15 cellular contexts compared by ENCODE assay signal in genomic region chr1:25804964-25805862, GRCh38. TPM values are rescaled to one million over a fixed set of nuclear protein-coding genes. Genes with fewer than 3 reads are reported as not detected.
DNase-seq lines count a peak whose midpoint lies in the region; ATAC-seq, FAIRE-seq and TF ChIP-seq lines count a peak whose summit lies in the region.
"Had no signal": no experiment of that assay in that cellular context is flagged by ENCODE, and none has a peak within 500 bp of the region (broad histone marks: within the 10 kb centered on the region; RNA-seq: fewer than 3 reads in every experiment).

No MANE protein-coding gene starts in this region.

- TF ChIP-seq POLR2A in GM12891 (IDR thresholded peaks at IDR 0.05; ENCODE audit: low read depth, low read length), result no peak

- ATAC-seq in CD4-positive, alpha-beta T cell (ENCODE audit: poor library complexity), result no peak
- ATAC-seq: HepG2 had no signal

- peaks cover 43% of the 10 kb centered on the region for H3K36me3 Mint-ChIP-seq in CD4-positive, alpha-beta T cell (ENCODE audit: low read depth)

- peaks cover 46% of the 10 kb centered on the region for H3K4me1 Mint-ChIP-seq in CD4-positive, alpha-beta T cell (ENCODE audit: low read depth)

- POLR2A ChIA-PET in CD4-positive, alpha-beta T cell (lab: Charles Lee), result no interaction called here

- H3K27ac ChIP-seq in kidney (ENCODE audit: low read depth in 2 of 2, low read length in 2 of 2), result no peak overlapping the region
- peak overlapping the region in 11 of 21 experiments; percentile 7 to 71 (median 60) for H3K27ac ChIP-seq in skin epidermis
- no peak overlapping the region for H3K27ac ChIP-seq in CD4-positive, alpha-beta T cell (ENCODE audit: low read depth, low read length)

- no peaks in the 10 kb centered on the region for H3K27me3 ChIP-seq in adipocyte (replicated peaks; ENCODE audit: control insufficient read depth, insufficient read depth, low read length)
- H3K27me3 ChIP-seq in CD4-positive, alpha-beta T cell (ENCODE audit: control insufficient read depth, insufficient read depth, low read length), result no peaks in the 10 kb centered on the region

- peak; percentile 91 for FAIRE-seq in GM12891 (lab: Jason Lieb, UNC)
- no peak for FAIRE-seq in kidney (lab: Jason Lieb, UNC)
- FAIRE-seq: HepG2 had no signal

- H3K4me3 ChIP-seq in adipocyte (ENCODE audit: low read length) (no peak overlapping the region), kidney (ENCODE audit: low read length in 2 of 2) (no peak overlapping the region), skin epidermis (no peak overlapping the region)

- no peaks in the 10 kb centered on the region for H3K27me3 Mint-ChIP-seq in CD4-positive, alpha-beta T cell

- no peak overlapping the region for H3K4me3 Mint-ChIP-seq in CD4-positive, alpha-beta T cell
- H3K4me3 Mint-ChIP-seq: activated naive CD4-positive, alpha-beta T cell treated with anti-CD3 and anti-CD28 coated beads for 36 hours had no signal

- H3K9me3 ChIP-seq in adipocyte (ENCODE audit: control insufficient read depth, low read length) (no peaks in the 10 kb centered on the region), kidney (ENCODE audit: control insufficient read depth in 1 of 2, low read length in 2 of 2) (no peaks in the 10 kb centered on the region)
- no peaks in the 10 kb centered on the region for H3K9me3 ChIP-seq in CD4-positive, alpha-beta T cell (ENCODE audit: control insufficient read depth, low read length)

- DNase-seq in GM12891 (ENCODE audit: insufficient read length, low spot score) (no peak), adipocyte (ENCODE audit: low read depth) (no peak), kidney (peak; percentile 44), mesenteric fat pad (ENCODE audit: low spot score) (no peak), kidney glomerular epithelial cell (lab: John Stamatoyannopoulos, UW) (no peak), KBM-7 (no peak)
- DNase-seq in CD4-positive, alpha-beta T cell, result no peak
- DNase-seq: cortex of kidney; NCI-H526; RPMI8226; stimulated activated CD4-positive, alpha-beta T cell treated with anti-CD3 and anti-CD28 coated beads, Interleukin-2, amount 100 ng/mL, for 48 hours; stimulated activated naive CD4-positive, alpha-beta T cell treated with Interleukin-2 at 50 U/mL for 16 hours had no signal

- TF ChIP-seq CTCF in kidney (IDR thresholded peaks at IDR 0.05; ENCODE audit: borderline replicate concordance, extremely low read depth, insufficient read depth), result no peak
- TF ChIP-seq CTCF in CD4-positive, alpha-beta T cell (IDR thresholded peaks at IDR 0.05), result no peak

- peak overlapping the region; percentile 11 for H3K9ac ChIP-seq in adipocyte (ENCODE audit: low read length)
- H3K9ac ChIP-seq in kidney (ENCODE audit: low read length in 2 of 2), result no peak overlapping the region

- no peak overlapping the region for H3K27ac Mint-ChIP-seq in CD4-positive, alpha-beta T cell
- H3K27ac Mint-ChIP-seq: activated naive CD4-positive, alpha-beta T cell treated with anti-CD3 and anti-CD28 coated beads for 36 hours had no signal

- intact Hi-C loops in kidney (cut with DNase I), result no loop called here
- intact Hi-C loops in CD4-positive, alpha-beta T cell (cut with DNase I, micrococcal nuclease), result no loop called here

- in situ Hi-C loops in KBM-7 (cut with MboI; ENCODE audit: low pct_unique_long_range_greater_than_20kb, low sequenced_read_pairs), result no loop called here

- H3K4me1 ChIP-seq in adipocyte (ENCODE audit: control insufficient read depth, insufficient read depth, low read length), result peaks cover 50% of the 10 kb centered on the region
- H3K4me1 ChIP-seq in kidney (ENCODE audit: control insufficient read depth in 1 of 2, insufficient read depth in 1 of 2, low read depth in 1 of 2, low read length in 2 of 2), result peaks cover 9 to 18% of the 10 kb centered on the region in 2 donors

- no peaks in the 10 kb centered on the region for H3K9me3 Mint-ChIP-seq in CD4-positive, alpha-beta T cell

- H3K36me3 ChIP-seq in adipocyte (ENCODE audit: control insufficient read depth, insufficient read depth, low read length, severe bottlenecking) (peaks cover 19% of the 10 kb centered on the region), kidney (ENCODE audit: control insufficient read depth in 1 of 2, insufficient read depth in 2 of 2, low read length in 2 of 2) (peaks cover 0 to 7% of the 10 kb centered on the region in 2 donors)

- CTCF ChIA-PET in CD4-positive, alpha-beta T cell (lab: Charles Lee), result no interaction called here

TF ChIP-seq in GM12891, 5 proteins besides CTCF, POLR2A, EP300 and RAD21:
- TF ChIP-seq POLR2AphosphoS5 (IDR thresholded peaks at IDR 0.05; ENCODE audit: low read depth, low read length) (no peak), POU2F2 (IDR thresholded peaks at IDR 0.05; ENCODE audit: low read depth, low read length) (no peak), SPI1 (IDR thresholded peaks at IDR 0.05; ENCODE audit: low read depth, low read length) (no peak), PAX5 (IDR thresholded peaks at IDR 0.05; ENCODE audit: insufficient read depth, low read length, severe bottlenecking) (no peak), TAF1 (IDR thresholded peaks at IDR 0.05; ENCODE audit: low read depth, low read length) (no peak)

RNA-seq across cellular contexts. Expression of gene SELENON, which starts 5.2 kb away (rescaled TPM):
- polyA plus RNA-seq in GM12891 (2012; ENCODE audit: low read depth, missing spikeins), result 2.9 TPM
- 116 TPM for total RNA-seq in kidney
- polyA plus RNA-seq in kidney (ENCODE audit: insufficient read depth, low read depth, low replicate concordance), result 69.3 TPM
- total RNA-seq in mesenteric fat pad, result 108 TPM
- 10 to 100 TPM; 25.3 to 25.7 TPM for total RNA-seq in CD4-positive, alpha-beta T cell

RNA-seq across cellular contexts. Expression of gene MTFR1L, which starts 14.5 kb away (rescaled TPM):
- polyA plus RNA-seq in GM12891 (2012; ENCODE audit: low read depth, missing spikeins), result 31.3 TPM
- total RNA-seq in kidney, result 66.6 TPM
- polyA plus RNA-seq in kidney (ENCODE audit: insufficient read depth, low read depth, low replicate concordance), result 108 TPM
- 53.8 TPM for total RNA-seq in mesenteric fat pad
- total RNA-seq in CD4-positive, alpha-beta T cell, result 10 to 100 TPM; 25.5 to 28.0 TPM

RNA-seq across cellular contexts. Expression of gene AUNIP, which starts 54.0 kb away (rescaled TPM):
- 4.4 TPM for polyA plus RNA-seq in GM12891 (2012; ENCODE audit: low read depth, missing spikeins)
- 0.38 TPM for total RNA-seq in kidney
- not detected for polyA plus RNA-seq in kidney (ENCODE audit: insufficient read depth, low read depth, low replicate concordance)
- not detected for total RNA-seq in mesenteric fat pad
- not detected for total RNA-seq in CD4-positive, alpha-beta T cell

Comparison
In these comparisons a context has a peak if more than half of its experiments do, and no peak if none do; other contexts are left out.
1. H3K27ac ChIP-seq: peak in skin epidermis (11 of 21); none in kidney (0 of 2) and CD4-positive, alpha-beta T cell (single experiment).